Comparison of ENCODE assay signal across 8 cellular contexts in the genomic region with DNA sequence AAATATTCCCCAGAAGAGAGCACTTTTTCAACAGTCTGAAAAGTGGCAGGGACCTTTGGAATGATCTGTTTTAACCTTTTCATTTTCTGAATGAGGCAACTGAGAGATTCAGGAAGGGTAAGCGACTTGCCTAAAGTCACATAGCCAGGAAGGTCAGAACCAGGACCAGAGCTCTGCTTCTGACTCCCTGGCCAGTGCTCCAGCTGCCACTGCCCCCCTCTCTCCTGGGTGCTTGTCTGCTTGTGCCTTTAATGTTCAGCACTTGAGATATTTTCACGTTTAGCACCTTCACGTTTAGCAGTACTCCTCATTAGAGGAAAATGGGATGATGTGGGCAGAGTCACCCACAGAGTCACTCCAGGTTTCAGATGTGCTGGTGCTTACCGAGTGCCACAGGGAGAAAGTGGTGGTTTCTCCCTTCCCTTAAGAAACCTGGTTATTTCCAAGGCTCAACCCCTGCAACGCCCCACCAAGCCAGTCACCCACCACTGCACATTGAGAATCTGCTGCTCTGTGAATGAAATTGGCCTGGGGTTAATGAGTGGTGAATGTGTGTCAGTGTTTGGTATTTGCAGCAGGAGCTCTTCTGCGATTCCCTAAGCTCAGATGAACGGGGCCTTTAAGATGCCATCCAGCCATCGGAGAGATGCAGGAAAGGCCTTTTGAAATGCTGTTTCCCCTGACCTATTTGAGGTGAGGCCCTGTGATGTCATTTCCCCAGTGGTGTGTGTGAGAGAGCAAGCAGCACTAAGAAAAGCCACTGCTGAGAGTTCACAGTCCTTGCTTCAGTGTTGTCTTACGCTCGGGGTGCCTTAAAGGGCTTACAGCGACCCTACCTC.
DNase-seq lines count a peak whose midpoint lies in the region; ATAC-seq and TF ChIP-seq lines count a peak whose summit lies in the region.

No MANE protein-coding gene starts in this region.

- peak overlapping the region; percentile 36 for H3K4me3 ChIP-seq in OCI-LY3 (ENCODE audit: low read length)

- H3K27me3 ChIP-seq in OCI-LY3 (ENCODE audit: low read depth, low read length), result 0 out of 2 replicates have a peak, but pooled peaks cover 4% of the 10 kb centered on the region

- H3K4me2 ChIP-seq in OCI-LY3 (ENCODE audit: low read length), result peak overlapping the region; percentile 75

- no peaks in the 10 kb centered on the region for H3K79me2 ChIP-seq in OCI-LY3 (ENCODE audit: low read length)

- H3K9me3 ChIP-seq in OCI-LY3 (ENCODE audit: insufficient read depth, low read length), result no peaks in the 10 kb centered on the region

- peaks cover 0 to 2% (median 0%) of the 10 kb centered on the region in 3 donors for H3K27me3 Mint-ChIP-seq in CD14-positive monocyte (ENCODE audit: low read depth in 3 of 3)
- no peaks in the 10 kb centered on the region for H3K27me3 Mint-ChIP-seq in activated naive CD4-positive, alpha-beta T cell treated with anti-CD3 and anti-CD28 coated beads, Interleukin-2, amount 50 U/mL, for 24 hours

- DNase-seq in CD14-positive monocyte (ENCODE audit: low spot score) (no peak), iPS-NIHi11 (ENCODE audit: low spot score) (peak; percentile 47), posterior cingulate gyrus (no peak), RPMI8226 (no peak)
- DNase-seq in stimulated activated CD4-positive, alpha-beta T cell treated with anti-CD3 and anti-CD28 coated beads, Interleukin-1b, Interleukin-23, amount 100 ng/mL, for 4 hours (ENCODE audit: low read depth in 2 of 2), result peak; percentile 9 to 34

- H3K36me3 Mint-ChIP-seq in CD14-positive monocyte, result peaks cover 38 to 57% of the 10 kb centered on the region in 2 donors
- peaks cover 4% of the 10 kb centered on the region for H3K36me3 Mint-ChIP-seq in activated naive CD4-positive, alpha-beta T cell treated with anti-CD3 and anti-CD28 coated beads, Interleukin-2, amount 50 U/mL, for 24 hours

- H4K20me1 ChIP-seq in OCI-LY3 (ENCODE audit: insufficient read depth, low read length), result peaks cover 37% of the 10 kb centered on the region

- peak; percentile 74 for ATAC-seq in GM21723 (IDR thresholded peaks at IDR 0.05; ENCODE audit: unreplicated experiment)

- peaks cover 28% of the 10 kb centered on the region for H3K4me1 ChIP-seq in OCI-LY3 (ENCODE audit: low read length)

- peaks cover 0 to 3% (median 0%) of the 10 kb centered on the region in 7 donors for H3K9me3 Mint-ChIP-seq in CD14-positive monocyte
- H3K9me3 Mint-ChIP-seq in activated naive CD4-positive, alpha-beta T cell treated with anti-CD3 and anti-CD28 coated beads, Interleukin-2, amount 50 U/mL, for 24 hours, result no peaks in the 10 kb centered on the region

- no peak overlapping the region for H2AFZ ChIP-seq in OCI-LY3 (ENCODE audit: low read depth, low read length)

- peak overlapping the region; percentile 10; the same call in 1 of the 2 replicates for H3K9ac ChIP-seq in OCI-LY3 (ENCODE audit: low read length)

- intact Hi-C loops in CD14-positive monocyte (cut with micrococcal nuclease) (loop anchor here in 1 of 2 donors (5.0 kb wide), 1 partner anchor 33 kb away; no protein-coding TSS in a partner anchor), posterior cingulate gyrus (cut with DNase I) (no loop called here)

- peaks cover 49% of the 10 kb centered on the region for H3K4me1 Mint-ChIP-seq in CD14-positive monocyte
- H3K4me1 Mint-ChIP-seq in activated naive CD4-positive, alpha-beta T cell treated with anti-CD3 and anti-CD28 coated beads, Interleukin-2, amount 50 U/mL, for 24 hours, result peaks cover 87% of the 10 kb centered on the region

- H3K27ac ChIP-seq in OCI-LY3 (ENCODE audit: low read length), result no peak overlapping the region

- no peaks in the 10 kb centered on the region for H3K36me3 ChIP-seq in OCI-LY3 (replicated peaks; ENCODE audit: low read depth, low read length)

- TF ChIP-seq CTCF in CD14-positive monocyte (IDR thresholded peaks at IDR 0.05), result no peak
- TF ChIP-seq CTCF in OCI-LY3 (IDR thresholded peaks at IDR 0.05; ENCODE audit: low read depth, low read length), result no peak

- peak overlapping the region; percentile 42 to 93 (median 68) for H3K27ac Mint-ChIP-seq in CD14-positive monocyte
- H3K27ac Mint-ChIP-seq in activated naive CD4-positive, alpha-beta T cell treated with anti-CD3 and anti-CD28 coated beads, Interleukin-2, amount 50 U/mL, for 24 hours, result peak overlapping the region; percentile 98

- H3K4me3 Mint-ChIP-seq in CD14-positive monocyte, result peak overlapping the region in 1 of 2 donors; percentile 66
- peak overlapping the region; percentile 79 for H3K4me3 Mint-ChIP-seq in activated naive CD4-positive, alpha-beta T cell treated with anti-CD3 and anti-CD28 coated beads, Interleukin-2, amount 50 U/mL, for 24 hours

Comparison
In these comparisons a context has a peak if more than half of its experiments do, and no peak if none do; other contexts are left out.
1. DNase-seq: peak in iPS-NIHi11 (single experiment) and stimulated activated CD4-positive, alpha-beta T cell treated with anti-CD3 and anti-CD28 coated beads, Interleukin-1b, Interleukin-23, amount 100 ng/mL, for 4 hours (2 of 2); none in CD14-positive monocyte (single experiment), posterior cingulate gyrus (0 of 10) and RPMI8226 (single experiment).